Comparison of ENCODE assay signal across 1 cellular context in the genomic region with DNA sequence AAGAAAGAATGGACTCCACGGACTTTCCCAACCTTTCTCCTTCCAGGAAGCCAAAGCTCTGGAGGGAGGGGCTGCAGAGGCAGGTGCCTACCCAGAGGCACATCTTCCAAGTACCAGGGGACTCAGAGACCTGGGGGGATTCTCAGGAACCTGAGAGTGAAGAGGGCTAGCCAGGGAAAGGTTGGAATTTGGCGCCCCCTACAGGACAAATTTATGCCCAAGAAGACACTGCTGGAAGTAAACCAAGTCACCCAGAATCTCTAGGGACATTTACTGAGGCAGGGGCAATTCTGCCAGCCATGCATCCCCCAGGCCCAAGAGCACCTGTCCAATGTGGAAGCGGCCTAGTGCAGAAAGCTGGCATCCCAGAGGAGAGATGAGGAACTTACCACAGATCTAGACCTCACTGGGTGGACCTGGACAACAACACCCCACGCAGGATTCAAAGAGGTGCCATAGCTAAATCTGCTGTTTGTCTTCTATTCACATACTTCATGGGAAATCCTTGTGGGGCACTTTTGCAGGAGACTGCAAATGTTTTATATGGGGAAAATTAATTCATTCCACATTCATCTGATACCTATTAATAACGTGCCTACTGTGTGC.
TF ChIP-seq lines count a peak whose summit lies in the region.

No MANE protein-coding gene starts in this region.

TF ChIP-seq in GM12878, 131 proteins besides CTCF, POLR2A, EP300 and RAD21:
- peak; percentile 32; the same call in 1 of the 2 replicates for TF ChIP-seq SMC3 (IDR thresholded peaks at IDR 0.05; ENCODE audit: borderline replicate concordance, low read length)
- TF ChIP-seq, protein P1, sequence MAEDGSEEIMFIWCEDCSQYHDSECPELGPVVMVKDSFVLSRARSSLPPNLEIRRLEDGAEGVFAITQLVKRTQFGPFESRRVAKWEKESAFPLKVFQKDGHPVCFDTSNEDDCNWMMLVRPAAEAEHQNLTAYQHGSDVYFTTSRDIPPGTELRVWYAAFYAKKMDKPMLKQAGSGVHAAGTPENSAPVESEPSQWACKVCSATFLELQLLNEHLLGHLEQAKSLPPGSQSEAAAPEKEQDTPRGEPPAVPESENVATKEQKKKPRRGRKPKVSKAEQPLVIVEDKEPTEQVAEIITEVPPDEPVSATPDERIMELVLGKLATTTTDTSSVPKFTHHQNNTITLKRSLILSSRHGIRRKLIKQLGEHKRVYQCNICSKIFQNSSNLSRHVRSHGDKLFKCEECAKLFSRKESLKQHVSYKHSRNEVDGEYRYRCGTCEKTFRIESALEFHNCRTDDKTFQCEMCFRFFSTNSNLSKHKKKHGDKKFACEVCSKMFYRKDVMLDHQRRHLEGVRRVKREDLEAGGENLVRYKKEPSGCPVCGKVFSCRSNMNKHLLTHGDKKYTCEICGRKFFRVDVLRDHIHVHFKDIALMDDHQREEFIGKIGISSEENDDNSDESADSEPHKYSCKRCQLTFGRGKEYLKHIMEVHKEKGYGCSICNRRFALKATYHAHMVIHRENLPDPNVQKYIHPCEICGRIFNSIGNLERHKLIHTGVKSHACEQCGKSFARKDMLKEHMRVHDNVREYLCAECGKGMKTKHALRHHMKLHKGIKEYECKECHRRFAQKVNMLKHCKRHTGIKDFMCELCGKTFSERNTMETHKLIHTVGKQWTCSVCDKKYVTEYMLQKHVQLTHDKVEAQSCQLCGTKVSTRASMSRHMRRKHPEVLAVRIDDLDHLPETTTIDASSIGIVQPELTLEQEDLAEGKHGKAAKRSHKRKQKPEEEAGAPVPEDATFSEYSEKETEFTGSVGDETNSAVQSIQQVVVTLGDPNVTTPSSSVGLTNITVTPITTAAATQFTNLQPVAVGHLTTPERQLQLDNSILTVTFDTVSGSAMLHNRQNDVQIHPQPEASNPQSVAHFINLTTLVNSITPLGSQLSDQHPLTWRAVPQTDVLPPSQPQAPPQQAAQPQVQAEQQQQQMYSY (CRISPR knock-in tag; IDR thresholded peaks at IDR 0.05): no peak
